Comparison of ENCODE assay signal across 8 cellular contexts in the genomic region with DNA sequence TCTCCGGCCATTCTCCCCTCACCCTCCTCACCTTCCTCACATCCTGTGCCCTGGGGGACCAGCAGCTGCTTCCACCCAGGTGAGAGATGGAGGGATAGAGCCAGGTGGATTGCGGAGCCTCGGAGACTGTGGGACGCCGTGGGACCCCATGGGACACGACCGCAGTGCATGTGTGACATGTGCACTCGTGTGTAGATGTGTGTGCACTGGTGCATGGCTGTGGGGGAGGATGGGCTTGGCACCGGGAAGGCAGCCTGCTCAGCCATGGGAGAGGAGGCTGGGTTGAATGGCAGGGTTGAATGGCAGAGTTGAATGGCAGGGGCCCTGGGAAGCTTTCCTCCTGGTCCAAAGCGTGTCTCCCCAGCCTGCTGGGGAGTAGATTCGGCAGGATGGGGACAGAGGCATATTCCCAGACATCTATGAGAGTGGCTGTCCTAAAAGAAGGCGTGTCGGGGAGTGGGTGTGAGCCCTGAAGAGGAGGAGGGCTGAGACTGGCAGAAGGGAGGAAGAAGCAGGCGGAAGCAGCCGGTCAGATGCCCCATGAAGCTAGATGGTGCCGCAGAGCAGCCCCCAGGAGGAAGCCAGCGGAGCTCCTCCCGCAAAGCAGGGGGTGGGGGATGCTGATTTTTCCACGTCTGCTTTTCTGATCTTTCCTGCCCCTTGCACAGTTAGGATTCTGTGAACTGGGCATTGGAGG. TPM values are rescaled to one million over a fixed set of nuclear protein-coding genes. Genes with fewer than 3 reads are reported as not detected.
DNase-seq lines count a peak whose midpoint lies in the region; ATAC-seq and TF ChIP-seq lines count a peak whose summit lies in the region.
"Had no signal": no experiment of that assay in that cellular context is flagged by ENCODE, and none has a peak within 500 bp of the region (broad histone marks: within the 10 kb centered on the region; RNA-seq: fewer than 3 reads in every experiment).

No MANE protein-coding gene starts in this region.

- H2AK5ac ChIP-seq in mesendoderm (ENCODE audit: low read length), result no peak overlapping the region

- WGBS in upper lobe of left lung, 2 donors, result 35 to 42% methylated on average over 18 to 19 of the region's 19 CpGs
- WGBS in mesendoderm (ENCODE audit: extremely low coverage, insufficient coverage, low lambda C conversion rate), result no CpG with 5 or more reads among the region's 19 CpGs

- H3K18ac ChIP-seq in mesendoderm (ENCODE audit: low read length), result no peak overlapping the region

- no peak overlapping the region for H3K4me2 ChIP-seq in mesendoderm (ENCODE audit: low read length)

- H3K27me3 ChIP-seq in neutrophil (no peaks in the 10 kb centered on the region), upper lobe of left lung (no peaks in the 10 kb centered on the region), mesendoderm (ENCODE audit: insufficient read depth, low read length, poor library complexity) (no peaks in the 10 kb centered on the region)

- no peaks in the 10 kb centered on the region for H3K79me1 ChIP-seq in mesendoderm (ENCODE audit: low read length)

- TF ChIP-seq CTCF in neutrophil (IDR thresholded peaks at IDR 0.05) (no peak), upper lobe of left lung (IDR thresholded peaks at IDR 0.05) (peak in 1 of 6 experiments; percentile 8)

- TF ChIP-seq EP300 in upper lobe of left lung (IDR thresholded peaks at IDR 0.05), result no peak

- peak overlapping the region; percentile 57 to 59 for H3K4me3 ChIP-seq in neutrophil (ENCODE audit: low read depth in 1 of 2, low read length in 1 of 2)
- H3K4me3 ChIP-seq in upper lobe of left lung, result peak overlapping the region; percentile 51 to 65 (median 57)
- H3K4me3 ChIP-seq in mesendoderm (ENCODE audit: low read length), result no peak overlapping the region

- H3K9me3 ChIP-seq in neutrophil (no peaks in the 10 kb centered on the region), upper lobe of left lung (no peaks in the 10 kb centered on the region)

- peak; percentile 34 for DNase-seq in T-helper 22 cell (ENCODE audit: low read depth)
- DNase-seq in upper lobe of left lung, result peak in 1 of 2 donors; percentile 81
- DNase-seq in mesendoderm, result no peak

- H3K4ac ChIP-seq in mesendoderm (ENCODE audit: low read depth, low read length), result no peak overlapping the region

- no peak overlapping the region for H2BK5ac ChIP-seq in mesendoderm (ENCODE audit: low read length)

- H2BK15ac ChIP-seq in mesendoderm (replicated peaks; ENCODE audit: low read depth), result no peak overlapping the region

- H2BK120ac ChIP-seq in mesendoderm (ENCODE audit: low read depth, low read length), result no peak overlapping the region

- ATAC-seq in GM21619 (IDR thresholded peaks at IDR 0.05; ENCODE audit: unreplicated experiment) (peak; percentile 35), upper lobe of left lung (ENCODE audit: low FRiP score in 2 of 2) (peak; percentile 67 to 83), HG03439 (IDR thresholded peaks at IDR 0.05; ENCODE audit: unreplicated experiment) (no peak)

- H3K9ac ChIP-seq in mesendoderm (ENCODE audit: low read length), result no peak overlapping the region

- peak overlapping the region; percentile 55 for H3K27ac ChIP-seq in cingulate gyrus (ENCODE audit: low read depth, low read length)
- H3K27ac ChIP-seq in neutrophil, result peak overlapping the region; percentile 84
- peak overlapping the region; percentile 77 to 90 (median 88) for H3K27ac ChIP-seq in upper lobe of left lung
- H3K27ac ChIP-seq in mesendoderm (ENCODE audit: low read depth, low read length), result no peak overlapping the region

- H3K79me2 ChIP-seq in mesendoderm (ENCODE audit: control insufficient read depth, insufficient read depth, low read length), result no peaks in the 10 kb centered on the region

- H3K4me1 ChIP-seq in neutrophil (ENCODE audit: control insufficient read depth in 1 of 2, insufficient read depth in 1 of 2, low read depth in 1 of 2, low read length in 1 of 2) (peaks cover 40 to 45% of the 10 kb centered on the region in 2 experiments), upper lobe of left lung (peaks cover 17 to 30% (median 24%) of the 10 kb centered on the region in 4 donors), mesendoderm (ENCODE audit: control insufficient read depth, low read depth, low read length) (no peaks in the 10 kb centered on the region)

- H3K23ac ChIP-seq in mesendoderm (ENCODE audit: low read length), result no peak overlapping the region

- H4K5ac ChIP-seq in mesendoderm (ENCODE audit: low read length), result no peak overlapping the region

- no peaks in the 10 kb centered on the region for H3K36me3 ChIP-seq in neutrophil
- peaks cover 0 to 4% (median 0%) of the 10 kb centered on the region in 4 donors for H3K36me3 ChIP-seq in upper lobe of left lung
- no peaks in the 10 kb centered on the region for H3K36me3 ChIP-seq in mesendoderm (ENCODE audit: control insufficient read depth, insufficient read depth, low read length)

- H3K56ac ChIP-seq in mesendoderm (ENCODE audit: low read length), result no peak overlapping the region

- H4K8ac ChIP-seq in mesendoderm (ENCODE audit: low read depth, low read length), result no peak overlapping the region

- peak in 3 of 4 donors; percentile 31 to 50 (median 36) for TF ChIP-seq POLR2A in upper lobe of left lung (IDR thresholded peaks at IDR 0.05)

RNA-seq across cellular contexts. Expression of gene GIMAP8, which starts 0.8 kb away (rescaled TPM):
- total RNA-seq in upper lobe of left lung, result 10 to 100 TPM; 15.6 to 39.6 (median 31.7) TPM
- 0.01 TPM for polyA plus RNA-seq in mesendoderm (2013, experiment 1 of 2)
- polyA plus RNA-seq in mesendoderm (2013, experiment 2 of 2), result not detected
- total RNA-seq: NCI-H460 had no signal
